In the genomic region with DNA sequence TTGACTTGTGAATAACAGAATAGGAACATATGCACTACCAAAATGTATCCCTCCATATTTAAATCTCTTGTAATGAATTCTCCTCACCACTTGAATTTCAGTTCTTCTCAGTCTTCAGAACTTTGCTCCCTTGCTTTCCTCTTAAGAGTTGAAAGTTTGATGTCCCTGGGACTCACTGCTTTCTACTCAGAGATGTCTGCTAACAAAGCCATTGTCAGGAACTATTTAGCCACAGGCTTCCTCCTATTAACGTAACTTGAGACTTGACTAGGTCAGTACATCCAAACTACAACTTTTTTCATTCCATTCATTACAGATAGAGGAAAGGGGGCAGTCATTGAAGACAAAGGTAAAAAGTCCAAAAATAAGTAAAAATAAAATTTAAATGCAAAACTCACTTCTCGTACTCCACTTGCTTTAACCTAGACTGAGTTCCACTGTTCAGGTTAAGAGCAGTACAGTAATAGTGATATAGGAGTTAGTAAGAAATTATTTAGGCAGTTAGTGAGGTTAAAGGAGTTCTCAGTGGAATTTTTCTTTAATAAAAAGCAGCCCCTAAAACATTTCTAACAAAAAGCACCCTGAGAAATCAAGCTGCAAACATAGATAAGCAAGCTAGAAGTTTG, we compare ENCODE assay signal across 25 cellular contexts.
DNase-seq lines count a peak whose midpoint lies in the region; ATAC-seq and TF ChIP-seq lines count a peak whose summit lies in the region.
"Had no signal": no experiment of that assay in that cellular context is flagged by ENCODE, and none has a peak within 500 bp of the region (broad histone marks: within the 10 kb centered on the region; RNA-seq: fewer than 3 reads in every experiment).

No MANE protein-coding gene starts in this region.

- H3K27me3 ChIP-seq in HUES64 (ENCODE audit: insufficient read depth, low read length): no peaks in the 10 kb centered on the region
- no peaks in the 10 kb centered on the region for H3K27me3 ChIP-seq in transverse colon
- H3K27me3 ChIP-seq: SJCRH30 had no signal

- ATAC-seq in HG03159 (IDR thresholded peaks at IDR 0.05; ENCODE audit: unreplicated experiment) (no peak), GM18873 (IDR thresholded peaks at IDR 0.05; ENCODE audit: low FRiP score, unreplicated experiment) (no peak), left ventricle myocardium superior (no peak)
- ATAC-seq: CD8-positive, alpha-beta T cell; HCT116; K562; PC-3; SK-N-SH treated with all-trans-retinoic acid at 6 μM for 48 hours had no signal

- H3K9me3 ChIP-seq in HUES64 (ENCODE audit: insufficient read depth, low read depth, low read length) (no peaks in the 10 kb centered on the region), transverse colon (no peaks in the 10 kb centered on the region)
- H3K9me3 ChIP-seq: SJCRH30 had no signal

- no peak for TF ChIP-seq EP300 in transverse colon (IDR thresholded peaks at IDR 0.05; ENCODE audit: low read depth)

- no peak for TF ChIP-seq POLR2A in transverse colon (IDR thresholded peaks at IDR 0.05)

- in situ Hi-C loops in transverse colon (cut with MboI; ENCODE audit: low pct_ligation_motif_present in 1 of 4, low pct_unique_long_range_greater_than_20kb in 1 of 4, low sequenced_read_pairs in 3 of 4): no loop called here

- no peak for DNase-seq in endothelial cell (ENCODE audit: low spot score)
- no peak for DNase-seq in transverse colon
- no peak for DNase-seq in left ventricle myocardium superior
- DNase-seq: CD8-positive, alpha-beta T cell; DMS 273 treated with DMSO at 0.1 percent for 48 hours; DMS79 treated with DMSO at 0.1 percent for 48 hours; GOT3; Kasumi-1; NCI-H1092 treated with DMSO at 0.1 percent for 48 hours; NCI-H1436 treated with DMSO at 0.1 percent for 48 hours; NCI-H187 treated with DMSO at 0.1 percent for 48 hours; NCI-H524; NCI-H774; PC-3 had no signal

- H3K36me3 ChIP-seq in HUES64 (ENCODE audit: insufficient read depth, low read length) (no peaks in the 10 kb centered on the region), transverse colon (no peaks in the 10 kb centered on the region)
- H3K36me3 ChIP-seq: SJCRH30 had no signal

- peaks cover 25% of the 10 kb centered on the region for H3K4me1 ChIP-seq in HUES64 (ENCODE audit: insufficient read depth, low read length)
- H3K4me1 ChIP-seq in transverse colon: peaks cover 0 to under 1% (median 0%) of the 10 kb centered on the region in 4 donors
- H3K4me1 ChIP-seq: SJCRH30 had no signal

- H3K4me3 ChIP-seq in HUES64 (ENCODE audit: low read length): no peak overlapping the region; the same call in 1 of the 2 replicates
- no peak overlapping the region for H3K4me3 ChIP-seq in transverse colon
- H3K4me3 ChIP-seq: K562, SJCRH30 had no signal

- H3K4me3 Mint-ChIP-seq in endothelial cell (ENCODE audit: unreplicated experiment) (no peak overlapping the region), nephron (no peak overlapping the region)
- H3K4me3 Mint-ChIP-seq: B cell; CD8-positive, alpha-beta T cell had no signal

- H3K27ac Mint-ChIP-seq in endothelial cell (ENCODE audit: unreplicated experiment) (peak overlapping the region; percentile 83), nephron (peak overlapping the region in 2 of 3 experiments; percentile 13 to 72)
- H3K27ac Mint-ChIP-seq: B cell; CD8-positive, alpha-beta T cell had no signal

- H3K4me1 Mint-ChIP-seq in endothelial cell (ENCODE audit: unreplicated experiment) (peaks cover 3% of the 10 kb centered on the region), nephron (no peaks in the 10 kb centered on the region)
- H3K4me1 Mint-ChIP-seq: B cell had no signal

- H3K27ac ChIP-seq in HUES64 (ENCODE audit: low read depth, low read length) (peak overlapping the region; percentile 68), transverse colon (no peak overlapping the region)
- H3K27ac ChIP-seq: C4-2B, HL-60, SJCRH30 had no signal

- intact Hi-C loops in transverse colon (cut with DNase I; ENCODE audit: low total_unique reads): no loop called here
- intact Hi-C loops in left ventricle myocardium superior (cut with micrococcal nuclease): no loop called here

- H3K9me3 Mint-ChIP-seq in endothelial cell (ENCODE audit: unreplicated experiment): no peaks in the 10 kb centered on the region
- H3K9me3 Mint-ChIP-seq in nephron: no peaks in the 10 kb centered on the region

- H3K36me3 Mint-ChIP-seq in endothelial cell (ENCODE audit: low read depth, unreplicated experiment) (no peaks in the 10 kb centered on the region), nephron (ENCODE audit: low read depth) (no peaks in the 10 kb centered on the region)
- H3K36me3 Mint-ChIP-seq: CD8-positive, alpha-beta T cell had no signal

- H3K27me3 Mint-ChIP-seq in endothelial cell (ENCODE audit: unreplicated experiment): no peaks in the 10 kb centered on the region
- no peaks in the 10 kb centered on the region for H3K27me3 Mint-ChIP-seq in nephron (ENCODE audit: low read depth)
- H3K27me3 Mint-ChIP-seq: B cell had no signal

- TF ChIP-seq CTCF in endothelial cell (IDR thresholded peaks at IDR 0.05; ENCODE audit: unreplicated experiment): no peak
- no peak for TF ChIP-seq CTCF in nephron (IDR thresholded peaks at IDR 0.05; ENCODE audit: unreplicated experiment in 3 of 3)
- no peak for TF ChIP-seq CTCF in transverse colon (IDR thresholded peaks at IDR 0.05)

- H3K9ac ChIP-seq in HUES64 (ENCODE audit: low read depth, low read length): peak overlapping the region; percentile 40; the same call in 1 of the 2 replicates

- WGBS in HUES64: 83% methylated on average over 2 of the region's 2 CpGs
- 97 to 100% methylated on average over 2 of the region's 2 CpGs for WGBS in transverse colon (ENCODE audit: low coverage in 1 of 2), 2 donors
